ENCODE assay signal across 24 cellular contexts in genomic region chr2:118813601-118814000, GRCh38. TPM values are rescaled to one million over a fixed set of nuclear protein-coding genes. Genes with fewer than 3 reads are reported as not detected.
"Had no signal": no experiment of that assay in that cellular context is flagged by ENCODE, and none has a peak within 500 bp of the region (broad histone marks: within the 10 kb centered on the region; RNA-seq: fewer than 3 reads in every experiment).

No MANE protein-coding gene starts in this region.

- H3K4me3 Mint-ChIP-seq: naive thymus-derived CD8-positive, alpha-beta T cell; nephron progenitor cell; stimulated activated naive B cell treated with anti-CD40 and anti-IgM and Interleukin-4, amounts not matched to agents 10 μg/mL and 1 μg/mL and 100 μg/mL, for 72 hours; stimulated activated naive CD8-positive, alpha-beta T cell treated with anti-CD3 and anti-CD28 coated beads, Interleukin-15, Interleukin-2, amounts not matched to agents 100 ng/mL and 50 ng/mL, for 24 hours had no signal

- H3K79me2 ChIP-seq: hepatocyte, parathyroid adenoma had no signal

- H3K4me2 ChIP-seq: hepatocyte had no signal

- H3K9me3 Mint-ChIP-seq: naive thymus-derived CD8-positive, alpha-beta T cell; nephron progenitor cell; stimulated activated naive B cell treated with anti-CD40 and anti-IgM and Interleukin-4, amounts not matched to agents 10 μg/mL and 1 μg/mL and 100 μg/mL, for 72 hours; stimulated activated naive CD8-positive, alpha-beta T cell treated with anti-CD3 and anti-CD28 coated beads, Interleukin-15, Interleukin-2, amounts not matched to agents 100 ng/mL and 50 ng/mL, for 24 hours had no signal

- FAIRE-seq: colon, kidney had no signal

- H3K9me3 ChIP-seq: gastrocnemius medialis, heart left ventricle, neutrophil, sigmoid colon, transverse colon, vagina had no signal

- H3K36me3 Mint-ChIP-seq: naive thymus-derived CD8-positive, alpha-beta T cell had no signal

- H3K4me3 ChIP-seq: dorsolateral prefrontal cortex, gastrocnemius medialis, heart left ventricle, hepatocyte, sigmoid colon, transverse colon, vagina had no signal

- ATAC-seq: gastrocnemius medialis; heart left ventricle; left lobe of liver; naive thymus-derived CD8-positive, alpha-beta T cell; stimulated activated naive B cell treated with anti-CD40 and anti-IgM and Interleukin-4, amounts not matched to agents 10 μg/mL and 1 μg/mL and 100 μg/mL, for 72 hours had no signal

- H3K4me1 ChIP-seq: gastrocnemius medialis, heart left ventricle, parathyroid adenoma, sigmoid colon had no signal

- DNase-seq: dorsolateral prefrontal cortex; effector CD4-positive, alpha-beta T cell; gastrocnemius medialis; heart left ventricle; kidney; mammary epithelial cell; naive thymus-derived CD8-positive, alpha-beta T cell; nephron progenitor cell; sigmoid colon; stimulated activated CD4-positive, alpha-beta T cell treated with anti-CD3 and anti-CD28 coated beads, Interleukin-4, amount 100 ng/mL, for 4 hours; stimulated activated naive B cell treated with anti-CD40 and anti-IgM and Interleukin-4, amounts not matched to agents 10 μg/mL and 1 μg/mL and 100 μg/mL, for 72 hours; transverse colon had no signal

- H3K27me3 ChIP-seq: gastrocnemius medialis, vagina had no signal

- H3K9ac ChIP-seq: parathyroid adenoma had no signal

- H2AFZ ChIP-seq: hepatocyte, parathyroid adenoma had no signal

- H3K27ac ChIP-seq: dorsolateral prefrontal cortex, gastrocnemius medialis, heart left ventricle, hepatocyte, neutrophil, parathyroid adenoma, sigmoid colon, transverse colon, vagina had no signal

- H3K36me3 ChIP-seq: gastrocnemius medialis, heart left ventricle, neutrophil, sigmoid colon, transverse colon, vagina had no signal

- H3K27ac Mint-ChIP-seq: naive thymus-derived CD8-positive, alpha-beta T cell; nephron progenitor cell; progenitor cell of endocrine pancreas; stimulated activated naive B cell treated with anti-CD40 and anti-IgM and Interleukin-4, amounts not matched to agents 10 μg/mL and 1 μg/mL and 100 μg/mL, for 72 hours; stimulated activated naive CD8-positive, alpha-beta T cell treated with anti-CD3 and anti-CD28 coated beads, Interleukin-15, Interleukin-2, amounts not matched to agents 100 ng/mL and 50 ng/mL, for 24 hours had no signal

RNA-seq across cellular contexts. Expression of gene EN1, which starts 33.8 kb away (rescaled TPM):
- total RNA-seq: fibroblast of villous mesenchyme; glomerular endothelial cell; left lobe of liver; naive thymus-derived CD8-positive, alpha-beta T cell; sigmoid colon; transverse colon; ureter; vagina had no signal
- polyA plus RNA-seq: esophagus; heart left ventricle; mammary epithelial cell; naive thymus-derived CD8-positive, alpha-beta T cell; sigmoid colon had no signal
